16 cellular contexts compared by ENCODE assay signal in genomic region chr1:221032616-221033342, GRCh38.
DNase-seq lines count a peak whose midpoint lies in the region; ATAC-seq, FAIRE-seq and TF ChIP-seq lines count a peak whose summit lies in the region.
"Had no signal": no experiment of that assay in that cellular context is flagged by ENCODE, and none has a peak within 500 bp of the region (broad histone marks: within the 10 kb centered on the region; RNA-seq: fewer than 3 reads in every experiment).

No MANE protein-coding gene starts in this region.

- H3K4me2 ChIP-seq in A549 (no peak overlapping the region), osteoblast (ENCODE audit: insufficient read depth, low read length) (no peak overlapping the region)

- H3K36me3 ChIP-seq in osteoblast (ENCODE audit: insufficient read depth, low read length) = no peaks in the 10 kb centered on the region
- H3K36me3 ChIP-seq: Peyer's patch had no signal

- H3K27ac ChIP-seq in A549 = no peak overlapping the region
- H3K27ac ChIP-seq in osteoblast (ENCODE audit: low read depth, low read length) = no peak overlapping the region
- H3K27ac ChIP-seq: Peyer's patch had no signal

- no peaks in the 10 kb centered on the region for H3K79me2 ChIP-seq in osteoblast (ENCODE audit: insufficient read depth, low read length)

- no peak for TF ChIP-seq CTCF in A549 (IDR thresholded peaks at IDR 0.05)
- no peak for TF ChIP-seq CTCF in osteoblast (IDR thresholded peaks at IDR 0.05; ENCODE audit: extremely low read depth, low read depth, low read length)

- no peak for TF ChIP-seq POLR2A in A549 (IDR thresholded peaks at IDR 0.05; ENCODE audit: low read length)

- H3K9me3 ChIP-seq in A549 (no peaks in the 10 kb centered on the region), osteoblast (ENCODE audit: low read depth, low read length) (no peaks in the 10 kb centered on the region)
- H3K9me3 ChIP-seq: Peyer's patch had no signal

- FAIRE-seq in A549 (lab: Jason Lieb, UNC) = no peak
- FAIRE-seq: keratinocyte had no signal

- no peaks in the 10 kb centered on the region for H4K20me1 ChIP-seq in osteoblast (ENCODE audit: insufficient read depth, low read length)

- CTCF ChIA-PET in A549 (lab: Yijun Ruan, JAX) = interaction anchor here (1.0 to 1.4 kb wide), 2 partner anchors 171 to 403 kb away, joined by 3 to 4 read pairs; no protein-coding TSS in a partner anchor
- CTCF ChIA-PET in HEK293T (lab: Yijun Ruan, JAX) = no interaction called here

- WGBS in A549 (ENCODE audit: missing lambda C conversion rate) = 43% methylated on average over 3 of the region's 3 CpGs

- no peaks in the 10 kb centered on the region for H3K27me3 ChIP-seq in osteoblast (ENCODE audit: insufficient read depth, low read length)
- H3K27me3 ChIP-seq: Peyer's patch had no signal

- TF ChIP-seq RAD21 in A549 (conservative IDR thresholded peaks at IDR 0.05 in 1 of 2, IDR thresholded peaks at IDR 0.05 in 1 of 2) = no peak

- no peak for DNase-seq in A549 (ENCODE audit: low read depth in 1 of 2, low spot score in 1 of 2)
- DNase-seq in HEK293T (ENCODE audit: extremely low spot score) = peak; percentile 35
- DNase-seq in amniotic epithelial cell (ENCODE audit: low read depth) = peak; percentile 15
- DNase-seq in left kidney (ENCODE audit: low read depth, low spot score) = peak; percentile 74
- DNase-seq in COLO829 (ENCODE audit: low spot score) = no peak
- no peak for DNase-seq in amniotic stem cell (lab: John Stamatoyannopoulos, UW)
- no peak for DNase-seq in H4 (ENCODE audit: low spot score)
- no peak for DNase-seq in osteoblast (ENCODE audit: insufficient read length, low spot score, missing footprints)
- DNase-seq: activated B cell treated with CpG ODN at 0.5 μM for 24 hours, amygdala, head of caudate nucleus, NCI-H187, NCI-H510A treated with DMSO at 0.1 percent for 48 hours, Peyer's patch, T-cell had no signal

- no peak for ATAC-seq in A549
- ATAC-seq: T-cell had no signal

- peaks cover 13% of the 10 kb centered on the region; the same call in 2 of the 3 replicates for H3K4me1 ChIP-seq in A549
- H3K4me1 ChIP-seq in osteoblast (ENCODE audit: insufficient read depth, low read length) = peaks cover 21% of the 10 kb centered on the region
- H3K4me1 ChIP-seq: Peyer's patch had no signal

- POLR2A ChIA-PET in A549 (lab: Yijun Ruan, JAX) = no interaction called here
- POLR2A ChIA-PET in HEK293T (lab: Yijun Ruan, JAX) = no interaction called here

- H3K4me3 ChIP-seq in A549 (no peak overlapping the region), osteoblast (ENCODE audit: insufficient read depth, low read length) (no peak overlapping the region)
- H3K4me3 ChIP-seq: Peyer's patch had no signal

- TF ChIP-seq EP300 in A549 (IDR thresholded peaks at IDR 0.05) = no peak

- no peak overlapping the region for H2AFZ ChIP-seq in osteoblast (ENCODE audit: low read length)

TF ChIP-seq in A549, 52 proteins besides CTCF, POLR2A, EP300 and RAD21:
- TF ChIP-seq FOSL2 (IDR thresholded peaks at IDR 0.05) (no peak), FOSL2 (CRISPR knock-in tag; IDR thresholded peaks at IDR 0.05) (peak; percentile 42; the same call in 1 of the 2 replicates), MAFK (IDR thresholded peaks at IDR 0.05; ENCODE audit: partially characterized antibody) (no peak)

TF ChIP-seq in HEK293T, 16 proteins besides CTCF, POLR2A, EP300 and RAD21:
- TF ChIP-seq SP1 (IDR thresholded peaks at IDR 0.05) (no peak), PKNOX1 (IDR thresholded peaks at IDR 0.05) (peak; percentile 31; the same call in 1 of the 2 replicates)

Comparison
In these comparisons a context has a peak if more than half of its experiments do, and no peak if none do; other contexts are left out.
1. DNase-seq: peak in HEK293T (single experiment), amniotic epithelial cell (single experiment) and left kidney (single experiment); none in A549 (0 of 2), COLO829 (single experiment), amniotic stem cell (single experiment), H4 (single experiment) and osteoblast (single experiment).